1 cellular context compared by ENCODE assay signal in genomic region chr12:13005649-13006048, GRCh38.
TF ChIP-seq lines count a peak whose summit lies in the region.

No MANE protein-coding gene starts in this region.

TF ChIP-seq in WTC11, 78 proteins besides CTCF, POLR2A, EP300 and RAD21 (continued from another document):
- TF ChIP-seq, protein P1, sequence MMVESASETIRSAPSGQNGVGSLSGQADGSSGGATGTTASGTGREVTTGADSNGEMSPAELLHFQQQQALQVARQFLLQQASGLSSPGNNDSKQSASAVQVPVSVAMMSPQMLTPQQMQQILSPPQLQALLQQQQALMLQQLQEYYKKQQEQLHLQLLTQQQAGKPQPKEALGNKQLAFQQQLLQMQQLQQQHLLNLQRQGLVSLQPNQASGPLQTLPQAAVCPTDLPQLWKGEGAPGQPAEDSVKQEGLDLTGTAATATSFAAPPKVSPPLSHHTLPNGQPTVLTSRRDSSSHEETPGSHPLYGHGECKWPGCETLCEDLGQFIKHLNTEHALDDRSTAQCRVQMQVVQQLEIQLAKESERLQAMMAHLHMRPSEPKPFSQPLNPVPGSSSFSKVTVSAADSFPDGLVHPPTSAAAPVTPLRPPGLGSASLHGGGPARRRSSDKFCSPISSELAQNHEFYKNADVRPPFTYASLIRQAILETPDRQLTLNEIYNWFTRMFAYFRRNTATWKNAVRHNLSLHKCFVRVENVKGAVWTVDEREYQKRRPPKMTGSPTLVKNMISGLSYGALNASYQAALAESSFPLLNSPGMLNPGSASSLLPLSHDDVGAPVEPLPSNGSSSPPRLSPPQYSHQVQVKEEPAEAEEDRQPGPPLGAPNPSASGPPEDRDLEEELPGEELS (CRISPR knock-in tag; IDR thresholded peaks at IDR 0.05) = peak; percentile 25; the same call in 1 of the 2 replicates
